9 cellular contexts compared by ENCODE assay signal in genomic region chr10:102409604-102410426, GRCh38. TPM values are rescaled to one million over a fixed set of nuclear protein-coding genes. Genes with fewer than 3 reads are reported as not detected.
DNase-seq lines count a peak whose midpoint lies in the region; ATAC-seq and TF ChIP-seq lines count a peak whose summit lies in the region.
"Had no signal": no experiment of that assay in that cellular context is flagged by ENCODE, and none has a peak within 500 bp of the region (broad histone marks: within the 10 kb centered on the region; RNA-seq: fewer than 3 reads in every experiment).

No MANE protein-coding gene starts in this region.

- H3K4me3 Mint-ChIP-seq in Caco-2 (ENCODE audit: unreplicated experiment) (peak overlapping the region; percentile 61), T-helper 17 cell (peak overlapping the region; percentile 90)

- no peak overlapping the region for H3K27ac Mint-ChIP-seq in Caco-2 (ENCODE audit: unreplicated experiment)
- H3K27ac Mint-ChIP-seq in T-helper 17 cell, result peak overlapping the region; percentile 79

- H3K36me3 ChIP-seq in Caco-2 (ENCODE audit: control insufficient read depth, insufficient read depth, low read length), result no peaks in the 10 kb centered on the region
- peaks cover 0 to 2% (median 0%) of the 10 kb centered on the region in 4 donors for H3K36me3 ChIP-seq in esophagus muscularis mucosa
- H3K36me3 ChIP-seq in neuronal stem cell (replicated peaks in 1 of 2; ENCODE audit: control insufficient read depth in 2 of 2, insufficient read depth in 2 of 2, low read length in 2 of 2), result peaks cover 0 to 13% of the 10 kb centered on the region in 2 donors
- H3K36me3 ChIP-seq in tibial nerve, result no peaks in the 10 kb centered on the region

- no peak overlapping the region for H2BK12ac ChIP-seq in neuronal stem cell (ENCODE audit: low read length)

- H3K27me3 Mint-ChIP-seq in Caco-2 (ENCODE audit: insufficient read depth, unreplicated experiment) (peaks cover 16% of the 10 kb centered on the region), T-helper 17 cell (peaks cover 42% of the 10 kb centered on the region)

- peak overlapping the region; percentile 78 for H2AFZ ChIP-seq in neuronal stem cell (ENCODE audit: low read length)

- H3K4me3 ChIP-seq in Caco-2 (ENCODE audit: low read depth, low read length) (peak overlapping the region; percentile 31), esophagus muscularis mucosa (peak overlapping the region; percentile 57 to 64 (median 60)), neuronal stem cell (ENCODE audit: low read length in 2 of 2) (peak overlapping the region; percentile 47 to 81), tibial nerve (peak overlapping the region in 1 of 4 donors; percentile 49)

- peak overlapping the region; percentile 53 for H3K9ac ChIP-seq in neuronal stem cell (ENCODE audit: low read depth, low read length, poor library complexity)

- H3K14ac ChIP-seq in neuronal stem cell (ENCODE audit: low read length), result peak overlapping the region; percentile 10

- H3K4ac ChIP-seq in neuronal stem cell (ENCODE audit: low read length), result no peak overlapping the region

- DNase-seq in Caco-2, result no peak
- no peak for DNase-seq in T-helper 17 cell
- no peak for DNase-seq in esophagus muscularis mucosa (ENCODE audit: extremely low spot score)
- DNase-seq in neuronal stem cell (ENCODE audit: low spot score), result no peak
- no peak for DNase-seq in SKM-1 treated with dmso at 0.1 percent for 144 hours (lab: John Stamatoyannopoulos, UW; ENCODE audit: unreplicated experiment)
- no peak for DNase-seq in mesenteric fat pad (ENCODE audit: low spot score)
- DNase-seq in tibial nerve (ENCODE audit: low spot score in 2 of 2), result no peak

- CTCF ChIA-PET in Caco-2 (lab: Charles Lee), result interaction anchor here (0.7 to 1.4 kb wide), 3 partner anchors 12 to 23 kb away, joined by 4 to 6 read pairs (median 4); no protein-coding TSS in a partner anchor

- no TSS peak for BruUV-seq in Caco-2 (replicated peaks; lab: Mats Ljungman, UMichigan)

- H3K18ac ChIP-seq in neuronal stem cell (ENCODE audit: low read length), result peak overlapping the region; percentile 86

- 26% methylated on average over 19 of the region's 24 CpGs for whole genome bisulfite sequencing in esophagus muscularis mucosa
- no CpG with 5 or more reads among the region's 24 CpGs for WGBS in neuronal stem cell (ENCODE audit: extremely low coverage in 2 of 2, insufficient read length in 2 of 2, insufficient replicate concordance in 1 of 2), 2 donors
- WGBS in tibial nerve, 2 donors, result 23 to 24% methylated on average over 19 to 24 of the region's 24 CpGs

- H3K4me1 Mint-ChIP-seq in Caco-2 (ENCODE audit: low read depth, unreplicated experiment) (no peaks in the 10 kb centered on the region), T-helper 17 cell (peaks cover 32% of the 10 kb centered on the region)

- H3K9me3 Mint-ChIP-seq in Caco-2 (ENCODE audit: unreplicated experiment), result no peaks in the 10 kb centered on the region

- no peak overlapping the region for H4K91ac ChIP-seq in neuronal stem cell (ENCODE audit: low read depth, low read length, poor library complexity)

- H2AK5ac ChIP-seq in neuronal stem cell (ENCODE audit: low read depth, low read length), result peak overlapping the region; percentile 49

- ATAC-seq in T-helper 17 cell, result no peak
- ATAC-seq in HG03565 (IDR thresholded peaks at IDR 0.05; ENCODE audit: unreplicated experiment), result no peak

- H3K4me2 ChIP-seq in neuronal stem cell (ENCODE audit: insufficient read depth, low read length, poor library complexity, severe bottlenecking), result peak overlapping the region; percentile 78

- TF ChIP-seq POLR2A in esophagus muscularis mucosa (IDR thresholded peaks at IDR 0.05; ENCODE audit: low read depth), result no peak
- no peak for TF ChIP-seq POLR2A in tibial nerve (IDR thresholded peaks at IDR 0.05)

- peak overlapping the region; percentile 85 to 99 (median 90) for H3K27ac ChIP-seq in esophagus muscularis mucosa (replicated peaks in 1 of 4)
- H3K27ac ChIP-seq in neuronal stem cell (replicated peaks; ENCODE audit: low read length), result no peak overlapping the region
- H3K27ac ChIP-seq in tibial nerve, result no peak overlapping the region

- H2BK15ac ChIP-seq in neuronal stem cell (ENCODE audit: low read length), result peak overlapping the region; percentile 88

- no peaks in the 10 kb centered on the region for H3K79me1 ChIP-seq in neuronal stem cell (ENCODE audit: low read depth, low read length)

- no peaks in the 10 kb centered on the region for H3K4me1 ChIP-seq in Caco-2
- H3K4me1 ChIP-seq in esophagus muscularis mucosa, result peaks cover 11 to 62% (median 53%) of the 10 kb centered on the region in 4 donors
- peaks cover 44 to 62% of the 10 kb centered on the region in 2 donors for H3K4me1 ChIP-seq in neuronal stem cell (ENCODE audit: control insufficient read depth in 2 of 2, insufficient read depth in 1 of 2, low read depth in 1 of 2, low read length in 2 of 2)
- peaks cover 0 to 25% (median 12%) of the 10 kb centered on the region in 4 donors for H3K4me1 ChIP-seq in tibial nerve

- H2BK5ac ChIP-seq in neuronal stem cell (ENCODE audit: low read length), result peak overlapping the region; percentile 69

- POLR2A ChIA-PET in Caco-2 (lab: Charles Lee), result no interaction called here

- H3K9me3 ChIP-seq in Caco-2, result no peaks in the 10 kb centered on the region
- H3K9me3 ChIP-seq in T-helper 17 cell (ENCODE audit: control insufficient read depth, low read length, poor library complexity, severe bottlenecking), result no peaks in the 10 kb centered on the region
- H3K9me3 ChIP-seq in esophagus muscularis mucosa, result no peaks in the 10 kb centered on the region
- H3K9me3 ChIP-seq in neuronal stem cell (replicated peaks in 1 of 2; ENCODE audit: control insufficient read depth in 2 of 2, insufficient read depth in 1 of 2, low read depth in 1 of 2, low read length in 2 of 2), result peaks cover 0 to 9% of the 10 kb centered on the region in 2 donors
- no peaks in the 10 kb centered on the region for H3K9me3 ChIP-seq in tibial nerve

- H3K36me3 Mint-ChIP-seq in Caco-2 (ENCODE audit: insufficient read depth, unreplicated experiment), result no peaks in the 10 kb centered on the region
- H3K36me3 Mint-ChIP-seq in T-helper 17 cell (ENCODE audit: low read depth), result peaks cover 8% of the 10 kb centered on the region

- no peak overlapping the region for H4K8ac ChIP-seq in neuronal stem cell (ENCODE audit: low read depth, low read length)

- peak overlapping the region; percentile 20 for H3K23ac ChIP-seq in neuronal stem cell (ENCODE audit: low read depth, low read length, poor library complexity)

- TF ChIP-seq CTCF in Caco-2 (IDR thresholded peaks at IDR 0.05; ENCODE audit: insufficient read depth in 1 of 2, low read depth in 1 of 2, low read length in 1 of 2, severe bottlenecking in 1 of 2, unreplicated experiment in 1 of 2), result no peak
- no peak for TF ChIP-seq CTCF in esophagus muscularis mucosa (IDR thresholded peaks at IDR 0.05)
- no peak for TF ChIP-seq CTCF in tibial nerve (IDR thresholded peaks at IDR 0.05)

- H2BK120ac ChIP-seq in neuronal stem cell (ENCODE audit: low read depth, low read length), result no peak overlapping the region

- intact Hi-C loops in Caco-2 (cut with micrococcal nuclease; ENCODE audit: unreplicated experiment) (no loop called here), esophagus muscularis mucosa (cut with DNase I) (no loop called here)

- H3K27me3 ChIP-seq in Caco-2 (replicated peaks; ENCODE audit: control insufficient read depth, insufficient read depth, low read length) (peaks cover 1% of the 10 kb centered on the region; the same call in 1 of the 2 replicates), esophagus muscularis mucosa (peaks cover 0 to 73% (median 22%) of the 10 kb centered on the region in 4 donors), neuronal stem cell (ENCODE audit: control insufficient read depth in 3 of 3, insufficient read depth in 3 of 3, low read depth in 1 of 3, low read length in 3 of 3) (peaks cover 0 to 49% (median 22%) of the 10 kb centered on the region in 3 experiments), tibial nerve (peaks cover 0 to 80% of the 10 kb centered on the region in 2 donors)

- TF ChIP-seq EP300 in esophagus muscularis mucosa (IDR thresholded peaks at IDR 0.05) (no peak), tibial nerve (IDR thresholded peaks at IDR 0.05) (no peak)

RNA-seq across cellular contexts. Expression of gene PSD, which starts 8.8 kb away (rescaled TPM):
- total RNA-seq in Caco-2 (2022) (2.8 and 3.8 TPM in 2 replicates), T-helper 17 cell (1 to 10 TPM; 2.9 to 5.1 TPM), esophagus muscularis mucosa (100 to 1,000 TPM in 2 of 4 donors, 10 to 100 TPM in 2; 88.0 to 268 (median 108) TPM), mesenteric fat pad (not detected), tibial nerve (1 to 10 TPM in 1 of 4 donors, under 1 TPM in 3; 0.30 to 1.1 (median 0.70) TPM)
- polyA plus RNA-seq in neuronal stem cell (2013, experiment 1 of 2), result 2.4 TPM
- polyA plus RNA-seq in neuronal stem cell (2013, experiment 2 of 2), result 1.9 TPM

RNA-seq across cellular contexts. Expression of gene FBXL15, which starts 10.8 kb away (rescaled TPM):
- total RNA-seq in Caco-2 (2022) (7.9 and 8.6 TPM in 2 replicates), T-helper 17 cell (10 to 100 TPM in 1 of 2 donors, 1 to 10 TPM in 1; 9.9 to 14.2 TPM), esophagus muscularis mucosa (10 to 100 TPM; 19.5 to 45.9 (median 29.0) TPM), mesenteric fat pad (15.4 TPM), tibial nerve (10 to 100 TPM; 25.8 to 51.1 (median 46.2) TPM)
- 4.7 TPM for polyA plus RNA-seq in neuronal stem cell (2013, experiment 1 of 2)
- polyA plus RNA-seq in neuronal stem cell (2013, experiment 2 of 2), result 4.8 TPM

RNA-seq across cellular contexts. Expression of gene NFKB2, which starts 14.3 kb away (rescaled TPM):
- total RNA-seq in Caco-2 (2022) (35.1 and 36.5 TPM in 2 replicates), T-helper 17 cell (100 to 1,000 TPM; 364 to 390 TPM), esophagus muscularis mucosa (10 to 100 TPM; 18.7 to 47.0 (median 41.2) TPM), mesenteric fat pad (43.0 TPM), tibial nerve (10 to 100 TPM; 19.3 to 49.2 (median 31.8) TPM)
- 7.6 TPM for polyA plus RNA-seq in neuronal stem cell (2013, experiment 1 of 2)
- polyA plus RNA-seq in neuronal stem cell (2013, experiment 2 of 2), result 8.2 TPM

RNA-seq across cellular contexts. Expression of gene CUEDC2, which starts 22.6 kb away (rescaled TPM):
- total RNA-seq in Caco-2 (2022) (32.1 and 32.6 TPM in 2 replicates), T-helper 17 cell (10 to 100 TPM; 27.4 to 30.7 TPM), esophagus muscularis mucosa (10 to 100 TPM; 61.0 to 92.7 (median 71.2) TPM), mesenteric fat pad (42.4 TPM), tibial nerve (100 to 1,000 TPM in 3 of 4 donors, 10 to 100 TPM in 1; 86.4 to 195 (median 131) TPM)
- polyA plus RNA-seq in neuronal stem cell (2013, experiment 1 of 2), result 114 TPM
- 113 TPM for polyA plus RNA-seq in neuronal stem cell (2013, experiment 2 of 2)

RNA-seq across cellular contexts. Expression of gene C10orf95, which starts 41.5 kb away (rescaled TPM):
- total RNA-seq in Caco-2 (2022) (0.82 and 0.86 TPM in 2 replicates), T-helper 17 cell (under 1 TPM in 1 of 2 donors, not detected in 1; 0.50 TPM), esophagus muscularis mucosa (1 to 10 TPM in 1 of 4 donors, not detected in 3; 1.0 TPM), mesenteric fat pad (0.22 TPM), tibial nerve (1 to 10 TPM in 1 of 4 donors, not detected in 3; 1.4 TPM)
- 0.10 TPM for polyA plus RNA-seq in neuronal stem cell (2013, experiment 1 of 2)
- 0.18 TPM for polyA plus RNA-seq in neuronal stem cell (2013, experiment 2 of 2)
- total RNA-seq: posterior vena cava had no signal

Comparison
In these comparisons a context has a peak if more than half of its experiments do, and no peak if none do; other contexts are left out.
1. H3K27ac ChIP-seq: peak in esophagus muscularis mucosa (4 of 4); none in neuronal stem cell (single experiment) and tibial nerve (0 of 4).
2. RNA of gene PSD, which starts 8.8 kb away (total RNA-seq): 88.0 to 268 TPM in esophagus muscularis mucosa; 2.9 to 5.1 TPM in T-helper 17 cell, 2.8 to 3.8 TPM in Caco-2, 0.30 to 1.1 TPM in tibial nerve and not detected in mesenteric fat pad (single experiment); every median in the first group is over 10 times any median in the second.